ENCODE assay signal across 12 cellular contexts in genomic region chr1:9300623-9301022, GRCh38. TPM values are rescaled to one million over a fixed set of nuclear protein-coding genes. Genes with fewer than 3 reads are reported as not detected.
DNase-seq lines count a peak whose midpoint lies in the region; ATAC-seq and TF ChIP-seq lines count a peak whose summit lies in the region.
"Had no signal": no experiment of that assay in that cellular context is flagged by ENCODE, and none has a peak within 500 bp of the region (broad histone marks: within the 10 kb centered on the region; RNA-seq: fewer than 3 reads in every experiment).

No MANE protein-coding gene starts in this region.

- 50 to 80% methylated on average over 1 to 5 of the region's 5 CpGs for WGBS in esophagus squamous epithelium, 2 donors
- 72 to 88% methylated on average over 5 of the region's 5 CpGs for WGBS in sigmoid colon, 2 donors
- WGBS in lower leg skin, 2 donors = 78 to 83% methylated on average over 5 of the region's 5 CpGs

- TSS peak; percentile 12 for BruUV-seq in Caco-2 (replicated peaks; lab: Mats Ljungman, UMichigan)

- no peak for DNase-seq in Caco-2
- DNase-seq in RWPE2 (ENCODE audit: low spot score) = no peak
- DNase-seq in esophagus squamous epithelium (lab: John Stamatoyannopoulos, UW) = no peak
- no peak for DNase-seq in sigmoid colon
- no peak for DNase-seq in activated T-helper 2 cell treated with anti-CD3 and anti-CD28 coated beads, Interferon-gamma antibody, Interleukin-2, Interleukin-4, amounts not matched to agents 10 μg/mL and 5 μg/mL and 100 μg/mL, durations not matched to agents 14 hours and 24 hours and 36 hours (ENCODE audit: low spot score)
- no peak for DNase-seq in lower leg skin (ENCODE audit: low spot score in 2 of 2)
- DNase-seq in activated T-cell treated with anti-CD3 and anti-CD28 coated beads for 4 hours = no peak
- no peak for DNase-seq in NCI-H524 (lab: John Stamatoyannopoulos, UW)
- DNase-seq: left ventricle myocardium inferior, nucleus accumbens had no signal

- H3K36me3 Mint-ChIP-seq in Caco-2 (ENCODE audit: insufficient read depth, unreplicated experiment) = peaks cover 20% of the 10 kb centered on the region
- H3K36me3 Mint-ChIP-seq in activated T-helper 2 cell treated with anti-CD3 and anti-CD28 coated beads, Interferon-gamma antibody, Interleukin-2, Interleukin-4, amounts not matched to agents 10 μg/mL and 5 μg/mL and 100 μg/mL, durations not matched to agents 14 hours and 24 hours and 36 hours (ENCODE audit: low read depth) = peaks cover 8% of the 10 kb centered on the region

- TF ChIP-seq CTCF in Caco-2 (IDR thresholded peaks at IDR 0.05; ENCODE audit: insufficient read depth in 1 of 2, low read depth in 1 of 2, low read length in 1 of 2, severe bottlenecking in 1 of 2, unreplicated experiment in 1 of 2) (no peak), RWPE2 (IDR thresholded peaks at IDR 0.05; ENCODE audit: poor library complexity, severe bottlenecking) (no peak), esophagus squamous epithelium (IDR thresholded peaks at IDR 0.05) (no peak), sigmoid colon (IDR thresholded peaks at IDR 0.05) (no peak), lower leg skin (IDR thresholded peaks at IDR 0.05) (no peak)

- no peak for ATAC-seq in RWPE2 (ENCODE audit: low read depth)

- H3K27me3 ChIP-seq in Caco-2 (replicated peaks; ENCODE audit: control insufficient read depth, insufficient read depth, low read length) = no peaks in the 10 kb centered on the region
- no peaks in the 10 kb centered on the region for H3K27me3 ChIP-seq in RWPE2 (ENCODE audit: insufficient read depth, poor library complexity, severe bottlenecking)
- H3K27me3 ChIP-seq in esophagus squamous epithelium = no peaks in the 10 kb centered on the region
- H3K27me3 ChIP-seq in sigmoid colon = no peaks in the 10 kb centered on the region

- CTCF ChIA-PET in Caco-2 (lab: Charles Lee) = no interaction called here

- H3K27ac Mint-ChIP-seq in Caco-2 (ENCODE audit: unreplicated experiment) = peak overlapping the region; percentile 93
- H3K27ac Mint-ChIP-seq in activated T-helper 2 cell treated with anti-CD3 and anti-CD28 coated beads, Interferon-gamma antibody, Interleukin-2, Interleukin-4, amounts not matched to agents 10 μg/mL and 5 μg/mL and 100 μg/mL, durations not matched to agents 14 hours and 24 hours and 36 hours = no peak overlapping the region
- H3K27ac Mint-ChIP-seq: activated naive CD4-positive, alpha-beta T cell treated with anti-CD3 and anti-CD28 coated beads, Interleukin-2, amount 50 U/mL, for 24 hours had no signal

- H3K9me3 ChIP-seq in Caco-2 (no peaks in the 10 kb centered on the region), RWPE2 (ENCODE audit: severe bottlenecking) (no peaks in the 10 kb centered on the region), esophagus squamous epithelium (no peaks in the 10 kb centered on the region), sigmoid colon (no peaks in the 10 kb centered on the region)
- H3K9me3 ChIP-seq: left ventricle myocardium inferior, thoracic aorta had no signal

- H3K4me3 ChIP-seq in Caco-2 (ENCODE audit: low read depth, low read length) (no peak overlapping the region), RWPE2 (ENCODE audit: severe bottlenecking) (no peak overlapping the region), esophagus squamous epithelium (peak overlapping the region in 1 of 4 donors; percentile 21), sigmoid colon (no peak overlapping the region), lower leg skin (ENCODE audit: low read depth, poor library complexity, severe bottlenecking) (no peak overlapping the region)
- H3K4me3 ChIP-seq: left ventricle myocardium inferior, thoracic aorta had no signal

- TF ChIP-seq EP300 in sigmoid colon (IDR thresholded peaks at IDR 0.05) = no peak

- intact Hi-C loops in Caco-2 (cut with micrococcal nuclease; ENCODE audit: unreplicated experiment) = no loop called here
- intact Hi-C loops in esophagus squamous epithelium (cut with DNase I) = no loop called here
- intact Hi-C loops in sigmoid colon (cut with DNase I) = no loop called here
- intact Hi-C loops in activated T-helper 2 cell treated with anti-CD3 and anti-CD28 coated beads, Interferon-gamma antibody, Interleukin-2, Interleukin-4, amounts not matched to agents 10 μg/mL and 5 μg/mL and 100 μg/mL, durations not matched to agents 14 hours and 24 hours and 36 hours (cut with micrococcal nuclease) = no loop called here
- intact Hi-C loops in lower leg skin (cut with DNase I; ENCODE audit: low total_unique reads) = no loop called here

- no peak for TF ChIP-seq POLR2A in esophagus squamous epithelium (IDR thresholded peaks at IDR 0.05)
- no peak for TF ChIP-seq POLR2A in sigmoid colon (IDR thresholded peaks at IDR 0.05)
- TF ChIP-seq POLR2A in lower leg skin (IDR thresholded peaks at IDR 0.05) = no peak

- no peaks in the 10 kb centered on the region for H3K9me3 Mint-ChIP-seq in Caco-2 (ENCODE audit: unreplicated experiment)
- H3K9me3 Mint-ChIP-seq in activated T-helper 2 cell treated with anti-CD3 and anti-CD28 coated beads, Interferon-gamma antibody, Interleukin-2, Interleukin-4, amounts not matched to agents 10 μg/mL and 5 μg/mL and 100 μg/mL, durations not matched to agents 14 hours and 24 hours and 36 hours = no peaks in the 10 kb centered on the region
- H3K9me3 Mint-ChIP-seq: activated naive CD4-positive, alpha-beta T cell treated with anti-CD3 and anti-CD28 coated beads, Interleukin-2, amount 50 U/mL, for 24 hours had no signal

- no peaks in the 10 kb centered on the region for H3K27me3 Mint-ChIP-seq in Caco-2 (ENCODE audit: insufficient read depth, unreplicated experiment)
- no peaks in the 10 kb centered on the region for H3K27me3 Mint-ChIP-seq in activated T-helper 2 cell treated with anti-CD3 and anti-CD28 coated beads, Interferon-gamma antibody, Interleukin-2, Interleukin-4, amounts not matched to agents 10 μg/mL and 5 μg/mL and 100 μg/mL, durations not matched to agents 14 hours and 24 hours and 36 hours (ENCODE audit: low read depth)
- H3K27me3 Mint-ChIP-seq: activated naive CD4-positive, alpha-beta T cell treated with anti-CD3 and anti-CD28 coated beads, Interleukin-2, amount 50 U/mL, for 24 hours had no signal

- POLR2A ChIA-PET in Caco-2 (lab: Charles Lee) = interaction anchor here (0.6 kb wide), 1 partner anchor 135 kb away, joined by 7 read pairs; no protein-coding TSS in a partner anchor

- H3K4me1 Mint-ChIP-seq in Caco-2 (ENCODE audit: low read depth, unreplicated experiment) = peaks cover 27% of the 10 kb centered on the region
- peaks cover 33% of the 10 kb centered on the region for H3K4me1 Mint-ChIP-seq in activated T-helper 2 cell treated with anti-CD3 and anti-CD28 coated beads, Interferon-gamma antibody, Interleukin-2, Interleukin-4, amounts not matched to agents 10 μg/mL and 5 μg/mL and 100 μg/mL, durations not matched to agents 14 hours and 24 hours and 36 hours (ENCODE audit: low read depth)

- H3K4me3 Mint-ChIP-seq in Caco-2 (ENCODE audit: unreplicated experiment) = peak overlapping the region; percentile 47
- no peak overlapping the region for H3K4me3 Mint-ChIP-seq in activated T-helper 2 cell treated with anti-CD3 and anti-CD28 coated beads, Interferon-gamma antibody, Interleukin-2, Interleukin-4, amounts not matched to agents 10 μg/mL and 5 μg/mL and 100 μg/mL, durations not matched to agents 14 hours and 24 hours and 36 hours (ENCODE audit: low read depth)
- H3K4me3 Mint-ChIP-seq: activated naive CD4-positive, alpha-beta T cell treated with anti-CD3 and anti-CD28 coated beads, Interleukin-2, amount 50 U/mL, for 24 hours had no signal

- H3K27ac ChIP-seq in RWPE2 (ENCODE audit: poor library complexity, severe bottlenecking) (peak overlapping the region; percentile 94), esophagus squamous epithelium (peak overlapping the region; percentile 72 to 86 (median 82)), sigmoid colon (peak overlapping the region in 3 of 4 donors; percentile 43 to 84 (median 53))
- H3K27ac ChIP-seq: left ventricle myocardium inferior had no signal

- H3K36me3 ChIP-seq in Caco-2 (ENCODE audit: control insufficient read depth, insufficient read depth, low read length) = peaks cover 4% of the 10 kb centered on the region; the same call in 1 of the 2 replicates
- no peaks in the 10 kb centered on the region for H3K36me3 ChIP-seq in RWPE2 (ENCODE audit: low read depth)
- H3K36me3 ChIP-seq in esophagus squamous epithelium = peaks cover 0 to 14% (median 0%) of the 10 kb centered on the region in 3 donors
- no peaks in the 10 kb centered on the region for H3K36me3 ChIP-seq in sigmoid colon
- H3K36me3 ChIP-seq: left ventricle myocardium inferior, thoracic aorta had no signal

- peaks cover 38% of the 10 kb centered on the region for H3K4me1 ChIP-seq in Caco-2
- H3K4me1 ChIP-seq in RWPE2 (ENCODE audit: insufficient read depth, poor library complexity, severe bottlenecking) = peaks cover 27% of the 10 kb centered on the region
- peaks cover 67 to 100% (median 72%) of the 10 kb centered on the region in 3 donors for H3K4me1 ChIP-seq in esophagus squamous epithelium
- peaks cover 0 to 98% (median 74%) of the 10 kb centered on the region in 4 donors for H3K4me1 ChIP-seq in sigmoid colon

RNA-seq across cellular contexts. Expression of gene SPSB1, which starts 7.9 kb away (rescaled TPM):
- total RNA-seq in Caco-2 (2022) = 12.8 and 18.2 TPM in 2 replicates
- 10 to 100 TPM; 15.2 to 35.5 (median 25.2) TPM for total RNA-seq in esophagus squamous epithelium
- 10 to 100 TPM; 17.4 to 34.3 (median 24.1) TPM for total RNA-seq in sigmoid colon
- polyA plus RNA-seq in sigmoid colon = 10 to 100 TPM; 25.7 to 31.2 (median 26.4) TPM
- total RNA-seq in activated T-helper 2 cell treated with anti-CD3 and anti-CD28 coated beads, Interferon-gamma antibody, Interleukin-2, Interleukin-4, amounts not matched to agents 10 μg/mL and 5 μg/mL and 100 μg/mL, durations not matched to agents 14 hours and 24 hours and 36 hours = 7.1 and 7.5 TPM in 2 replicates
- total RNA-seq in lower leg skin = 10 to 100 TPM; 25.3 to 75.5 (median 45.3) TPM
